7 cellular contexts compared by ENCODE assay signal in the genomic region with DNA sequence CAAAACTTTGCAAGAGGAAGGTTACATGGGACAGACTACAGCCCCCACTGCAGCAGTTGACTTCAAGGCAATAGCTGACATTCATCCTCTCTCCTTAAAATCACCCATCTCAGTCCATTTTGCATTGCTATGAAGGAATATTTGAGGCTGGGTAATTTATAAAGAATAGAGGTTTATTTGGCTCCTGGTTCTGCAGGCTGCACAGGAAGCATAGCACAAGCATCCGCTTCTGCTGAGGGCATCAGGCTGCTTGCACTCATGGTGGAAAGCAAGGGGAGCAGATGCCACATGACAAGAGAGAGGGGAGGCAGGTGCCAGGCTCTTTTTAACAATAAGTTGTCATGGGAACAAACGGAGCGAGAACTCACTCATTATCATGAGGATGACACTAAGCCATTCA.
"Had no signal": no experiment of that assay in that cellular context is flagged by ENCODE, and none has a peak within 500 bp of the region (broad histone marks: within the 10 kb centered on the region; RNA-seq: fewer than 3 reads in every experiment).

No MANE protein-coding gene starts in this region.

- DNase-seq: GM23248, GOT3, H9, HCEC 1CT, KG1 had no signal

- ATAC-seq: HepG2 had no signal

- H3K4me3 ChIP-seq: GM23248 had no signal

- FAIRE-seq: H54, HepG2 had no signal
